15 cellular contexts compared by ENCODE assay signal in the genomic region with DNA sequence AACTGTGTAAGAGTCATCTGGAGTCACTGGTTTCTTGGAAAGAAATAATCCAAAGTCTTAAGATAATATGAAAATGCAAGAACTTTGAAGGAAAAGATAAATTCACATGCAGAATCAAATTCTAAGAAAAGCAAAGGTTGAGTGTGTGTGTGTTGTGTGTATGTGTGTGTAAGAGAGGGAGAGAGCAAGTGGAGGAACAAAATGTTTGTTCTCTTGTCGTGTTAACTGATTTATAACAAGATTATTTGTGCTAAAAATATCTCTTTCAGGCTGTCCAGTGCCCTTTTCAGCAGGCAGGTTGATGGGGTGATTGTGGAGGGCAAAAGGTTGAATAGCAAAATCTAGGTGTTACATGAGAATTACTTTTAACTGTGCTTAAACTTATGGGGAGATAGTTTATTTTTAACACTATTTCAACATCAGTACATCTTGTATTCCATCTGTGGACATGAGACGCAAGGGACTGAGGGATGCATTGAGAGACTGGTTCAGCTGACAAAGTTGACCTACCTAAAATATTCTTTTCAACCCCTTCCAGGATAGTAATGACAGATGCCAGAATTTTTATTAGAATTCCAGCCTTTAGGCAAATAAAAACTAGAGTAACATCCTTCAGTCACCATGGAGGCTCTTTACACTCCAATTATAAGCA.
A peak's percentile ranks its signal among the peaks of the same experiment; 100 is the strongest.
DNase-seq lines count a peak whose midpoint lies in the region; ATAC-seq and TF ChIP-seq lines count a peak whose summit lies in the region.
"Had no signal": no experiment of that assay in that cellular context is flagged by ENCODE, and none has a peak within 500 bp of the region (broad histone marks: within the 10 kb centered on the region; RNA-seq: fewer than 3 reads in every experiment).

No MANE protein-coding gene starts in this region.

- H3K27me3 ChIP-seq in gastroesophageal sphincter = no peaks in the 10 kb centered on the region
- no peaks in the 10 kb centered on the region for H3K27me3 ChIP-seq in psoas muscle (ENCODE audit: insufficient read depth in 3 of 3, low read length in 2 of 3)
- no peaks in the 10 kb centered on the region for H3K27me3 ChIP-seq in stomach smooth muscle (ENCODE audit: control insufficient read depth in 1 of 2, insufficient read depth in 2 of 2, low read length in 2 of 2)
- H3K27me3 ChIP-seq in vagina = no peaks in the 10 kb centered on the region
- H3K27me3 ChIP-seq: BLaER1 treated with 17β-estradiol and CSF1 and Interleukin-3, amounts not matched to agents 10 nM and 100 nM had no signal

- peak overlapping the region; percentile 74 to 93 (median 78) for H3K27ac ChIP-seq in gastroesophageal sphincter
- H3K27ac ChIP-seq in psoas muscle = peak overlapping the region; percentile 38
- peak overlapping the region; percentile 87 for H3K27ac ChIP-seq in stomach smooth muscle (ENCODE audit: low read length)
- peak overlapping the region; percentile 71 for H3K27ac ChIP-seq in vagina
- H3K27ac ChIP-seq: BLaER1 treated with 17β-estradiol and CSF1 and Interleukin-3, amounts not matched to agents 10 nM and 100 nM; GM23248 had no signal

- no peak overlapping the region for H3K9ac ChIP-seq in stomach smooth muscle (ENCODE audit: low read length in 2 of 2)
- H3K9ac ChIP-seq: BLaER1 treated with 17β-estradiol and CSF1 and Interleukin-3, amounts not matched to agents 10 nM and 100 nM; GM23248 had no signal

- peaks cover 10 to 29% (median 12%) of the 10 kb centered on the region in 3 donors for H3K4me1 ChIP-seq in gastroesophageal sphincter
- peaks cover 18% of the 10 kb centered on the region for H3K4me1 ChIP-seq in psoas muscle
- H3K4me1 ChIP-seq in stomach smooth muscle (ENCODE audit: control insufficient read depth, insufficient read depth, low read length) = peaks cover 17% of the 10 kb centered on the region
- peaks cover 32% of the 10 kb centered on the region for H3K4me1 ChIP-seq in vagina

- no peak overlapping the region for H3K4me3 ChIP-seq in gastroesophageal sphincter
- no peak overlapping the region for H3K4me3 ChIP-seq in psoas muscle
- H3K4me3 ChIP-seq in stomach smooth muscle (ENCODE audit: low read length in 2 of 2) = no peak overlapping the region
- no peak overlapping the region for H3K4me3 ChIP-seq in vagina
- H3K4me3 ChIP-seq: BLaER1 treated with 17β-estradiol and CSF1 and Interleukin-3, amounts not matched to agents 10 nM and 100 nM; GM23248 had no signal

- H3K27me3 Mint-ChIP-seq in chondrocyte (ENCODE audit: low read depth) = no peaks in the 10 kb centered on the region
- H3K27me3 Mint-ChIP-seq: CD4-positive, alpha-beta T cell had no signal

- H3K4me3 Mint-ChIP-seq in chondrocyte (ENCODE audit: unreplicated experiment) = no peak overlapping the region
- H3K4me3 Mint-ChIP-seq: CD4-positive, alpha-beta T cell had no signal

- peaks cover 16% of the 10 kb centered on the region for H3K4me1 Mint-ChIP-seq in chondrocyte (ENCODE audit: low read depth)

- no peak for TF ChIP-seq EP300 in gastroesophageal sphincter (IDR thresholded peaks at IDR 0.05)

- no peaks in the 10 kb centered on the region for H3K9me3 ChIP-seq in gastroesophageal sphincter
- no peaks in the 10 kb centered on the region for H3K9me3 ChIP-seq in psoas muscle
- no peaks in the 10 kb centered on the region for H3K9me3 ChIP-seq in stomach smooth muscle (ENCODE audit: control insufficient read depth in 2 of 2, low read length in 2 of 2)
- H3K9me3 ChIP-seq in vagina = no peaks in the 10 kb centered on the region

- no peaks in the 10 kb centered on the region for H3K36me3 ChIP-seq in gastroesophageal sphincter
- H3K36me3 ChIP-seq in psoas muscle (ENCODE audit: insufficient read depth in 1 of 2, low read depth in 1 of 2) = no peaks in the 10 kb centered on the region
- H3K36me3 ChIP-seq in stomach smooth muscle (ENCODE audit: control insufficient read depth in 2 of 2, insufficient read depth in 2 of 2, low read length in 2 of 2) = no peaks in the 10 kb centered on the region
- no peaks in the 10 kb centered on the region for H3K36me3 ChIP-seq in vagina
- H3K36me3 ChIP-seq: BLaER1 treated with 17β-estradiol and CSF1 and Interleukin-3, amounts not matched to agents 10 nM and 100 nM had no signal

- no peak for TF ChIP-seq CTCF in gastroesophageal sphincter (IDR thresholded peaks at IDR 0.05)
- no peak for TF ChIP-seq CTCF in psoas muscle (IDR thresholded peaks at IDR 0.05)
- no peak for TF ChIP-seq CTCF in vagina (IDR thresholded peaks at IDR 0.05)
- no peak for TF ChIP-seq CTCF in chondrocyte (IDR thresholded peaks at IDR 0.05)

- TF ChIP-seq POLR2A in gastroesophageal sphincter (IDR thresholded peaks at IDR 0.05) = no peak
- no peak for TF ChIP-seq POLR2A in vagina (IDR thresholded peaks at IDR 0.05)

- H3K36me3 Mint-ChIP-seq in chondrocyte (ENCODE audit: low read depth) = no peaks in the 10 kb centered on the region

- intact Hi-C loops in psoas muscle (cut with DNase I) (loop anchor here in 1 of 2 donors (10.0 kb wide), 1 partner anchor 64 kb away; no protein-coding TSS in a partner anchor), vagina (cut with DNase I) (no loop called here)

- DNase-seq in psoas muscle = no peak
- DNase-seq in vagina (ENCODE audit: extremely low spot score in 2 of 2) = no peak
- no peak for DNase-seq in chondrocyte (ENCODE audit: low spot score)
- no peak for DNase-seq in CD1c-positive myeloid dendritic cell (ENCODE audit: extremely low spot score)
- DNase-seq in mesenteric fat pad (ENCODE audit: low spot score) = no peak
- DNase-seq: Calu3; CD4-positive, alpha-beta T cell; DMS79; EL; GM23248; H7; IMR-90 had no signal

- no peak overlapping the region for H3K27ac Mint-ChIP-seq in chondrocyte (ENCODE audit: unreplicated experiment)
- H3K27ac Mint-ChIP-seq: CD4-positive, alpha-beta T cell had no signal

- ATAC-seq in gastroesophageal sphincter = no peak
- peak; percentile 48 to 85 (median 77) for ATAC-seq in psoas muscle

- H3K9me3 Mint-ChIP-seq in chondrocyte (ENCODE audit: low read depth) = no peaks in the 10 kb centered on the region
- H3K9me3 Mint-ChIP-seq: CD4-positive, alpha-beta T cell had no signal

- WGBS in gastroesophageal sphincter (ENCODE audit: low coverage in 1 of 2), 2 donors = 67% methylated on average over 1 to 2 of the region's 2 CpGs
- WGBS in psoas muscle, 3 donors = 18 to 51% (median 23%) methylated on average over 2 of the region's 2 CpGs
